In genomic region chr5:119076080-119076479, GRCh38 we compare ENCODE assay signal across 29 cellular contexts. TPM values are rescaled to one million over a fixed set of nuclear protein-coding genes. Genes with fewer than 3 reads are reported as not detected.
DNase-seq lines count a peak whose midpoint lies in the region; ATAC-seq and TF ChIP-seq lines count a peak whose summit lies in the region.
"Had no signal": no experiment of that assay in that cellular context is flagged by ENCODE, and none has a peak within 500 bp of the region (broad histone marks: within the 10 kb centered on the region; RNA-seq: fewer than 3 reads in every experiment).

No MANE protein-coding gene starts in this region.

- TF ChIP-seq CTCF in OCI-LY1 (IDR thresholded peaks at IDR 0.05; ENCODE audit: low read length) (no peak), brain (conservative IDR thresholded peaks at IDR 0.05) (no peak), brain microvascular endothelial cell (IDR thresholded peaks at IDR 0.05; ENCODE audit: low read depth, low read length, missing control alignments) (no peak)

- H3K9ac ChIP-seq in OCI-LY1 (ENCODE audit: low read length): no peak overlapping the region

- no peaks in the 10 kb centered on the region for H3K27me3 Mint-ChIP-seq in activated naive CD4-positive, alpha-beta T cell treated with anti-CD3 and anti-CD28 coated beads, Interleukin-2, amount 50 U/mL, for 24 hours
- H3K27me3 Mint-ChIP-seq in activated naive CD4-positive, alpha-beta T cell treated with anti-CD3 and anti-CD28 coated beads for 36 hours (ENCODE audit: low read depth): no peaks in the 10 kb centered on the region
- H3K27me3 Mint-ChIP-seq in brain: peaks cover 4% of the 10 kb centered on the region
- no peaks in the 10 kb centered on the region for H3K27me3 Mint-ChIP-seq in stimulated activated naive B cell treated with anti-CD40 and anti-IgM and Interleukin-4, amounts not matched to agents 10 μg/mL and 1 μg/mL and 100 μg/mL, for 72 hours
- H3K27me3 Mint-ChIP-seq: activated CD4-positive, alpha-beta T cell treated with anti-CD3 and anti-CD28 coated beads, Interleukin-2, amount 10 ng/mL, durations not matched to agents 7 days and 5 days; activated naive CD8-positive, alpha-beta T cell treated with anti-CD3 and anti-CD28 coated beads, Interleukin-2, amount 10 ng/mL, durations not matched to agents 7 days and 5 days; CD4-positive, alpha-beta memory T cell had no signal

- H3K9me3 ChIP-seq in OCI-LY1 (ENCODE audit: low read length): no peaks in the 10 kb centered on the region
- H3K9me3 ChIP-seq: A549, gastroesophageal sphincter, left ventricle myocardium inferior, pancreas, tibial nerve had no signal

- peaks cover 87% of the 10 kb centered on the region for H3K79me2 ChIP-seq in OCI-LY1 (ENCODE audit: insufficient read depth, low read length)

- peaks cover 87% of the 10 kb centered on the region for H3K4me1 ChIP-seq in OCI-LY1 (ENCODE audit: insufficient read depth, low read length, severe bottlenecking)

- H3K27me3 ChIP-seq in OCI-LY1 (ENCODE audit: insufficient read depth, low read length) (no peaks in the 10 kb centered on the region), brain microvascular endothelial cell (replicated peaks) (no peaks in the 10 kb centered on the region)
- H3K27me3 ChIP-seq: gastroesophageal sphincter, pancreas, tibial nerve had no signal

- no peak overlapping the region for H2AFZ ChIP-seq in OCI-LY1 (ENCODE audit: low read length)

- in situ Hi-C loops in brain microvascular endothelial cell (cut with HindIII; ENCODE audit: low pct_ligation_motif_present, low sequenced_read_pairs): no loop called here

- H3K4me2 ChIP-seq in OCI-LY1 (ENCODE audit: low read length): peak overlapping the region; percentile 58
- H3K4me2 ChIP-seq: A549 had no signal

- no peaks in the 10 kb centered on the region for H3K9me3 Mint-ChIP-seq in activated naive CD4-positive, alpha-beta T cell treated with anti-CD3 and anti-CD28 coated beads, Interleukin-2, amount 50 U/mL, for 24 hours
- no peaks in the 10 kb centered on the region for H3K9me3 Mint-ChIP-seq in activated naive CD4-positive, alpha-beta T cell treated with anti-CD3 and anti-CD28 coated beads for 36 hours
- H3K9me3 Mint-ChIP-seq in brain: no peaks in the 10 kb centered on the region
- H3K9me3 Mint-ChIP-seq in stimulated activated naive B cell treated with anti-CD40 and anti-IgM and Interleukin-4, amounts not matched to agents 10 μg/mL and 1 μg/mL and 100 μg/mL, for 72 hours: no peaks in the 10 kb centered on the region
- H3K9me3 Mint-ChIP-seq: activated CD4-positive, alpha-beta T cell treated with anti-CD3 and anti-CD28 coated beads, Interleukin-2, amount 10 ng/mL, durations not matched to agents 7 days and 5 days; activated naive CD8-positive, alpha-beta T cell treated with anti-CD3 and anti-CD28 coated beads, Interleukin-2, amount 10 ng/mL, durations not matched to agents 7 days and 5 days; CD4-positive, alpha-beta memory T cell; immature natural killer cell; nephron had no signal

- H3K4me1 Mint-ChIP-seq in activated naive CD4-positive, alpha-beta T cell treated with anti-CD3 and anti-CD28 coated beads, Interleukin-2, amount 50 U/mL, for 24 hours: peaks cover 74% of the 10 kb centered on the region
- H3K4me1 Mint-ChIP-seq in activated naive CD4-positive, alpha-beta T cell treated with anti-CD3 and anti-CD28 coated beads for 36 hours (ENCODE audit: low read depth): peaks cover 72% of the 10 kb centered on the region
- peaks cover 77% of the 10 kb centered on the region for H3K4me1 Mint-ChIP-seq in brain
- H3K4me1 Mint-ChIP-seq in stimulated activated naive B cell treated with anti-CD40 and anti-IgM and Interleukin-4, amounts not matched to agents 10 μg/mL and 1 μg/mL and 100 μg/mL, for 72 hours: peaks cover 37 to 66% of the 10 kb centered on the region in 2 donors

- no peaks in the 10 kb centered on the region for H3F3A ChIP-seq in OCI-LY1 (ENCODE audit: insufficient read depth, low read length)

- H3K4me3 ChIP-seq in OCI-LY1 (ENCODE audit: low read depth, low read length, poor library complexity, severe bottlenecking) (no peak overlapping the region), brain microvascular endothelial cell (ENCODE audit: low read depth, low read length) (no peak overlapping the region)
- H3K4me3 ChIP-seq: A549, gastroesophageal sphincter, left ventricle myocardium inferior, pancreas, skin epidermis, tibial nerve had no signal

- no peak for ATAC-seq in stimulated activated naive B cell treated with anti-CD40 and anti-IgM and Interleukin-4, amounts not matched to agents 10 μg/mL and 1 μg/mL and 100 μg/mL, for 72 hours (replicated peaks)
- ATAC-seq in HG02981 (IDR thresholded peaks at IDR 0.05; ENCODE audit: unreplicated experiment) (no peak), left colon (no peak)
- ATAC-seq: A549, gastroesophageal sphincter, pancreas, PC-3, SK-N-SH treated with all-trans-retinoic acid at 6 μM for 48 hours had no signal

- H4K20me1 ChIP-seq in OCI-LY1 (ENCODE audit: insufficient read depth, low read length): no peaks in the 10 kb centered on the region

- H3K36me3 Mint-ChIP-seq in activated naive CD4-positive, alpha-beta T cell treated with anti-CD3 and anti-CD28 coated beads, Interleukin-2, amount 50 U/mL, for 24 hours: peaks cover 17% of the 10 kb centered on the region
- H3K36me3 Mint-ChIP-seq in activated naive CD4-positive, alpha-beta T cell treated with anti-CD3 and anti-CD28 coated beads for 36 hours (ENCODE audit: low read depth): peaks cover 4% of the 10 kb centered on the region
- H3K36me3 Mint-ChIP-seq in brain: peaks cover 3% of the 10 kb centered on the region
- H3K36me3 Mint-ChIP-seq in stimulated activated naive B cell treated with anti-CD40 and anti-IgM and Interleukin-4, amounts not matched to agents 10 μg/mL and 1 μg/mL and 100 μg/mL, for 72 hours: peaks cover 19 to 27% of the 10 kb centered on the region in 2 donors
- H3K36me3 Mint-ChIP-seq: immature natural killer cell had no signal

- intact Hi-C loops in activated naive CD4-positive, alpha-beta T cell treated with anti-CD3 and anti-CD28 coated beads for 36 hours (cut with micrococcal nuclease): no loop called here
- intact Hi-C loops in left colon (cut with DNase I, micrococcal nuclease): no loop called here

- H3K9me2 ChIP-seq in OCI-LY1 (ENCODE audit: low read depth, low read length): no peaks in the 10 kb centered on the region

- H3K27ac Mint-ChIP-seq in activated naive CD4-positive, alpha-beta T cell treated with anti-CD3 and anti-CD28 coated beads, Interleukin-2, amount 50 U/mL, for 24 hours: peak overlapping the region; percentile 70
- no peak overlapping the region for H3K27ac Mint-ChIP-seq in activated naive CD4-positive, alpha-beta T cell treated with anti-CD3 and anti-CD28 coated beads for 36 hours
- no peak overlapping the region for H3K27ac Mint-ChIP-seq in brain
- peak overlapping the region; percentile 15 for H3K27ac Mint-ChIP-seq in stimulated activated naive B cell treated with anti-CD40 and anti-IgM and Interleukin-4, amounts not matched to agents 10 μg/mL and 1 μg/mL and 100 μg/mL, for 72 hours
- H3K27ac Mint-ChIP-seq: activated CD4-positive, alpha-beta T cell treated with anti-CD3 and anti-CD28 coated beads, Interleukin-2, amount 10 ng/mL, durations not matched to agents 7 days and 5 days; activated naive CD8-positive, alpha-beta T cell treated with anti-CD3 and anti-CD28 coated beads, Interleukin-2, amount 10 ng/mL, durations not matched to agents 7 days and 5 days had no signal

- H3K27ac ChIP-seq in OCI-LY1 (ENCODE audit: low read depth, low read length, poor library complexity, severe bottlenecking) (peak overlapping the region; percentile 33), brain microvascular endothelial cell (no peak overlapping the region)
- H3K27ac ChIP-seq: A549, gastroesophageal sphincter, left ventricle myocardium inferior, pancreas, skin epidermis, tibial nerve had no signal

- peak overlapping the region; percentile 57 for H3K4me3 Mint-ChIP-seq in activated naive CD4-positive, alpha-beta T cell treated with anti-CD3 and anti-CD28 coated beads, Interleukin-2, amount 50 U/mL, for 24 hours
- H3K4me3 Mint-ChIP-seq in activated naive CD4-positive, alpha-beta T cell treated with anti-CD3 and anti-CD28 coated beads for 36 hours: no peak overlapping the region
- H3K4me3 Mint-ChIP-seq in brain: peak overlapping the region in 4 of 5 experiments; percentile 23 to 74 (median 60)
- H3K4me3 Mint-ChIP-seq in stimulated activated naive B cell treated with anti-CD40 and anti-IgM and Interleukin-4, amounts not matched to agents 10 μg/mL and 1 μg/mL and 100 μg/mL, for 72 hours: peak overlapping the region; percentile 12 to 25
- H3K4me3 Mint-ChIP-seq: activated CD4-positive, alpha-beta T cell treated with anti-CD3 and anti-CD28 coated beads, Interleukin-2, amount 10 ng/mL, durations not matched to agents 7 days and 5 days; activated naive CD8-positive, alpha-beta T cell treated with anti-CD3 and anti-CD28 coated beads, Interleukin-2, amount 10 ng/mL, durations not matched to agents 7 days and 5 days; nephron had no signal

- CTCF ChIA-PET in activated naive CD4-positive, alpha-beta T cell treated with anti-CD3 and anti-CD28 coated beads for 36 hours (lab: Charles Lee): interaction anchor here (0.7 kb wide), 1 partner anchor 334 kb away, joined by 6 read pairs; no protein-coding TSS in a partner anchor

- no peak for DNase-seq in activated naive CD4-positive, alpha-beta T cell treated with anti-CD3 and anti-CD28 coated beads for 36 hours
- no peak for DNase-seq in stimulated activated naive B cell treated with anti-CD40 and anti-IgM and Interleukin-4, amounts not matched to agents 10 μg/mL and 1 μg/mL and 100 μg/mL, for 72 hours
- DNase-seq in brain microvascular endothelial cell (no peak), left colon (no peak)
- DNase-seq: activated CD4-positive, alpha-beta T cell treated with anti-CD3 and anti-CD28 coated beads, Interleukin-2, amount 10 ng/mL, durations not matched to agents 7 days and 5 days; activated naive CD8-positive, alpha-beta T cell treated with anti-CD3 and anti-CD28 coated beads, Interleukin-2, amount 10 ng/mL, durations not matched to agents 7 days and 5 days; AML-193; CD4-positive, alpha-beta memory T cell; DMS 273 treated with DMSO at 0.1 percent for 48 hours; H7; hippocampal formation; KBM-7; left ventricle myocardium inferior; NCI-H146; NCI-H2107; pancreas; PC-3; retina had no signal

- H3K36me3 ChIP-seq in OCI-LY1 (ENCODE audit: insufficient read depth, low read length) (no peaks in the 10 kb centered on the region), brain microvascular endothelial cell (replicated peaks) (no peaks in the 10 kb centered on the region)
- H3K36me3 ChIP-seq: gastroesophageal sphincter, left ventricle myocardium inferior, pancreas, tibial nerve had no signal

RNA-seq across cellular contexts. Expression of gene DMXL1, which starts 5.2 kb away (rescaled TPM):
- 10 to 100 TPM; 16.4 to 18.0 TPM for total RNA-seq in activated naive CD4-positive, alpha-beta T cell treated with anti-CD3 and anti-CD28 coated beads for 36 hours
- polyA plus RNA-seq in brain (ENCODE audit: insufficient read depth, low read depth, low replicate concordance): 7.6 TPM
- total RNA-seq in left colon: 10 to 100 TPM; 48.0 to 49.6 TPM

Comparison
In these comparisons a context has a peak if more than half of its experiments do, and no peak if none do; other contexts are left out.
1. H3K27ac Mint-ChIP-seq: peak in activated naive CD4-positive, alpha-beta T cell treated with anti-CD3 and anti-CD28 coated beads, Interleukin-2, amount 50 U/mL, for 24 hours (single experiment) and stimulated activated naive B cell treated with anti-CD40 and anti-IgM and Interleukin-4, amounts not matched to agents 10 μg/mL and 1 μg/mL and 100 μg/mL, for 72 hours (single experiment); none in activated naive CD4-positive, alpha-beta T cell treated with anti-CD3 and anti-CD28 coated beads for 36 hours (single experiment) and brain (0 of 5).